Comparison of ENCODE assay signal across 16 cellular contexts in the genomic region with DNA sequence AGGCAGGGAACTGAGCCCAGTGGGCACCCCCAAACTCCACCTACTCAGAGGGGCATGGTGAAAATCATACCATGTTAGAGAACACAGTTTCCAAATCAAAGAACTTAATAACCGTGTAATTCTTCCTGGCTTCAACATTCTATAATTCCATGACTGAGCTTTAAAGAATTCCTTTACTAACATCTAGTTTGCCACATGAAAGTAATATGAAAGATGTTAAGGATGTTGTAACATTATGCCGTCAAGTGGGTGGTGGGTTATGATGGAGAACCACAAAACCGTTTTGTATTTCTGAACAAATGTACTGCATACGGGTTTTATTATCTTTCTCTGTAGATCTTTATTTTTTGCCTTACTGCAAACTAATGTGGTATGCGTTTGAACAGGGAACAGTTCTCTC.
DNase-seq lines count a peak whose midpoint lies in the region; ATAC-seq and TF ChIP-seq lines count a peak whose summit lies in the region.
"Had no signal": no experiment of that assay in that cellular context is flagged by ENCODE, and none has a peak within 500 bp of the region (broad histone marks: within the 10 kb centered on the region; RNA-seq: fewer than 3 reads in every experiment).

No MANE protein-coding gene starts in this region.

- H3K27ac ChIP-seq in heart left ventricle: no peak overlapping the region
- H3K27ac ChIP-seq: SK-N-MC had no signal

- H3K4me3 ChIP-seq in astrocyte of the cerebellum (ENCODE audit: low read depth, low read length) (no peak overlapping the region), heart left ventricle (no peak overlapping the region)
- H3K4me3 ChIP-seq: GM23338, SK-N-MC had no signal

- no peaks in the 10 kb centered on the region for H3K36me3 ChIP-seq in heart left ventricle

- intact Hi-C loops in heart left ventricle (cut with DNase I): no loop called here

- TF ChIP-seq CTCF in astrocyte of the cerebellum (IDR thresholded peaks at IDR 0.05; ENCODE audit: low read depth, low read length, missing control alignments) (no peak), heart left ventricle (IDR thresholded peaks at IDR 0.05) (no peak)

- no peak for TF ChIP-seq POLR2A in heart left ventricle (IDR thresholded peaks at IDR 0.05)

- H3K9me3 ChIP-seq in heart left ventricle: no peaks in the 10 kb centered on the region

- ATAC-seq in GM18519 (IDR thresholded peaks at IDR 0.05; ENCODE audit: low FRiP score, unreplicated experiment) (no peak), heart left ventricle (no peak)
- ATAC-seq: GM23338, Right ventricle myocardium inferior had no signal

- in situ Hi-C loops in astrocyte of the cerebellum (cut with HindIII; ENCODE audit: low sequenced_read_pairs): no loop called here

- 76 to 95% (median 85%) methylated on average over 5 of the region's 5 CpGs for WGBS in heart left ventricle, 4 donors

- H3K27me3 ChIP-seq in heart left ventricle: no peaks in the 10 kb centered on the region

- H3K4me1 ChIP-seq in heart left ventricle: peaks cover 0 to 6% (median 0%) of the 10 kb centered on the region in 12 donors

- DNase-seq in EH (ENCODE audit: low read depth) (peak; percentile 25), LHCN-M2 (ENCODE audit: low read depth) (peak; percentile 46), astrocyte of the cerebellum (ENCODE audit: low read depth) (peak; percentile 66), foreskin melanocyte (peak; percentile 29), NCI-H1417 treated with DMSO at 0.1 percent for 48 hours (lab: John Stamatoyannopoulos, UW) (no peak), heart left ventricle (no peak)
- DNase-seq in stimulated activated CD8-positive, alpha-beta memory T cell treated with anti-CD3 and anti-CD28 coated beads, Interleukin-4, amount 100 ng/mL, for 48 hours: no peak
- DNase-seq: DMS53, KG1, NCI-H1048, NCI-H2081 treated with DMSO at 0.1 percent for 48 hours, NCI-H510A treated with DMSO at 0.1 percent for 48 hours had no signal

Comparison
In these comparisons a context has a peak if more than half of its experiments do, and no peak if none do; other contexts are left out.
1. DNase-seq: peak in EH (single experiment), LHCN-M2 (single experiment), astrocyte of the cerebellum (single experiment) and foreskin melanocyte (single experiment); none in NCI-H1417 treated with DMSO at 0.1 percent for 48 hours (single experiment), heart left ventricle (0 of 5) and stimulated activated CD8-positive, alpha-beta memory T cell treated with anti-CD3 and anti-CD28 coated beads, Interleukin-4, amount 100 ng/mL, for 48 hours (single experiment).